ENCODE assay signal across 1 cellular context in the genomic region with DNA sequence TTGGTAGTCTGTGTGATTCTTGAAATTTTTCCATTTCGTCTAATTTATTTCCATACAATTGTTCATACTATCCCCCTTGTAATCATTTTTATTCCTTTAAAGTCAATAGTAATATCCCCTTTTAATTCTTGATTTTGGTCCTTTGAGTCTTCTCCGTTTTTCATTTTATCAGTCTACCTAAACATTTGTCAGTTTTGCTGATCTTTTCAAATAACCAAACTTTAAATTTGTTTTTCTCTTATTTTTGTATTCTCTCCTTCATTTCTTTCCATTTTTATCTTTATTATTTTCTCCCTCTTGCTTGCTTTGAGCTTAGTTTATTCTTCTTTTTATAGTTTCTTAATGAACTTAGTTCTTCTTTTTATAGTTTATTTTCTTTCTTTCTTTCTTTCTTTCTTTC.
TF ChIP-seq lines count a peak whose summit lies in the region.

No MANE protein-coding gene starts in this region.

TF ChIP-seq in K562, 482 proteins besides CTCF, POLR2A, EP300 and RAD21 (continued from another document):
- TF ChIP-seq, protein P1, sequence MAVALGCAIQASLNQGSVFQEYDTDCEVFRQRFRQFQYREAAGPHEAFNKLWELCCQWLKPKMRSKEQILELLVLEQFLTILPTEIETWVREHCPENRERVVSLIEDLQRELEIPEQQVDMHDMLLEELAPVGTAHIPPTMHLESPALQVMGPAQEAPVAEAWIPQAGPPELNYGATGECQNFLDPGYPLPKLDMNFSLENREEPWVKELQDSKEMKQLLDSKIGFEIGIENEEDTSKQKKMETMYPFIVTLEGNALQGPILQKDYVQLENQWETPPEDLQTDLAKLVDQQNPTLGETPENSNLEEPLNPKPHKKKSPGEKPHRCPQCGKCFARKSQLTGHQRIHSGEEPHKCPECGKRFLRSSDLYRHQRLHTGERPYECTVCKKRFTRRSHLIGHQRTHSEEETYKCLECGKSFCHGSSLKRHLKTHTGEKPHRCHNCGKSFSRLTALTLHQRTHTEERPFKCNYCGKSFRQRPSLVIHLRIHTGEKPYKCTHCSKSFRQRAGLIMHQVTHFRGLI (CRISPR knock-in tag; IDR thresholded peaks at IDR 0.05), result no peak
- peak; percentile 56; the same call in 1 of the 2 replicates for TF ChIP-seq C11orf30 (IDR thresholded peaks at IDR 0.05; ENCODE audit: low read depth)
- TF ChIP-seq, protein P2, sequence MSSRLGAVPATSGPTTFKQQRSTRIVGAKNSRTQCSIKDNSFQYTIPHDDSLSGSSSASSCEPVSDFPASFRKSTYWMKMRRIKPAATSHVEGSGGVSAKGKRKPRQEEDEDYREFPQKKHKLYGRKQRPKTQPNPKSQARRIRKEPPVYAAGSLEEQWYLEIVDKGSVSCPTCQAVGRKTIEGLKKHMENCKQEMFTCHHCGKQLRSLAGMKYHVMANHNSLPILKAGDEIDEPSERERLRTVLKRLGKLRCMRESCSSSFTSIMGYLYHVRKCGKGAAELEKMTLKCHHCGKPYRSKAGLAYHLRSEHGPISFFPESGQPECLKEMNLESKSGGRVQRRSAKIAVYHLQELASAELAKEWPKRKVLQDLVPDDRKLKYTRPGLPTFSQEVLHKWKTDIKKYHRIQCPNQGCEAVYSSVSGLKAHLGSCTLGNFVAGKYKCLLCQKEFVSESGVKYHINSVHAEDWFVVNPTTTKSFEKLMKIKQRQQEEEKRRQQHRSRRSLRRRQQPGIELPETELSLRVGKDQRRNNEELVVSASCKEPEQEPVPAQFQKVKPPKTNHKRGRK (tag; IDR thresholded peaks at IDR 0.05), result peak; percentile 73
- TF ChIP-seq MECOM (CRISPR knock-in tag; IDR thresholded peaks at IDR 0.05), result no peak
